In genomic region chrX:123080065-123080464, GRCh38 we compare ENCODE assay signal across 20 cellular contexts.
"Had no signal": no experiment of that assay in that cellular context is flagged by ENCODE, and none has a peak within 500 bp of the region (broad histone marks: within the 10 kb centered on the region; RNA-seq: fewer than 3 reads in every experiment).

No MANE protein-coding gene starts in this region.

- H3K27ac ChIP-seq: HL-60 had no signal

- DNase-seq: KBM-7, MV-4-11, NCI-H1048, NCI-H1105, NCI-H1417, NCI-H1436 treated with DMSO at 0.1 percent for 48 hours, NCI-H1694, NCI-H187 treated with DMSO at 0.1 percent for 48 hours, NCI-H2029 treated with DMSO at 0.1 percent for 48 hours, NCI-H2171 treated with DMSO at 0.1 percent for 48 hours, NCI-H2227 treated with DMSO at 0.1 percent for 48 hours, NCI-H524, NCI-H526 treated with DMSO at 0.1 percent for 48 hours, NCI-H748 treated with DMSO at 0.1 percent for 48 hours, Right ventricle myocardium superior, RPMI8226 had no signal

- ATAC-seq: SK-N-SH treated with all-trans-retinoic acid at 6 μM for 48 hours had no signal

- FAIRE-seq: HTR-8/SVneo, RCC 7860 had no signal
